18 cellular contexts compared by ENCODE assay signal in the genomic region with DNA sequence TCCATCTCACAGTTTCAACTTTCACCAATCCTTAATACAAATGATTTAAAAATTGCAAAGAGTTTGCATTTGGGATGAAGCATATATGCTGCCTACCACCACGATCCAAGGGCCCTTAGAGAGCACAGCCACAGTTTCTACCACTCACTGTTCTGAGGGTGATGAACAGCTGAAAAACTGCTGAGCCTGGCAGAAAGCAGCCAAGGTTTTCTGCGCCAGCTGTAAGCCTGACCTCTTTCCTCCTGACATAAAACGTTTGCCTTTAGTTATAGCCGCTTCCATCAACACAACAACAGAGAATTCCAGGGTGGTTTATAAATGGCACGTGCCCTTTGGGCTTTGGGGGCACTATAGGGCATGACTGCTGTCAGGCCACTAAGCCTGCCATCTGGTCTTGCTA.
DNase-seq lines count a peak whose midpoint lies in the region; ATAC-seq and TF ChIP-seq lines count a peak whose summit lies in the region.
"Had no signal": no experiment of that assay in that cellular context is flagged by ENCODE, and none has a peak within 500 bp of the region (broad histone marks: within the 10 kb centered on the region; RNA-seq: fewer than 3 reads in every experiment).

No MANE protein-coding gene starts in this region.

- CTCF ChIA-PET in IMR-90 (lab: Yijun Ruan, JAX), result no interaction called here

- no peak overlapping the region for H4K91ac ChIP-seq in IMR-90 (ENCODE audit: insufficient read depth, low read depth, low read length)

- H3K9me2 ChIP-seq in MM.1S (replicated peaks; ENCODE audit: insufficient read depth, low read length), result no peaks in the 10 kb centered on the region

- no peak overlapping the region for H2AK9ac ChIP-seq in IMR-90 (replicated peaks; ENCODE audit: low read depth, low read length, poor library complexity)

- in situ Hi-C loops in IMR-90 (cut with MboI; ENCODE audit: low sequenced_read_pairs), result no loop called here

- no peaks in the 10 kb centered on the region for H3K9me3 Mint-ChIP-seq in neural progenitor cell
- H3K9me3 Mint-ChIP-seq: CD4-positive, alpha-beta T cell; H9; T-helper 2 cell treated with Interferon-gamma antibody and Interleukin-4, amounts not matched to agents 5 μg/mL and 100 μg/mL, for 36 hours had no signal

- H3K27me3 ChIP-seq in IMR-90 (ENCODE audit: control insufficient read depth, insufficient read depth, low read length), result no peaks in the 10 kb centered on the region
- H3K27me3 ChIP-seq in MM.1S (replicated peaks; ENCODE audit: insufficient read depth, low read length), result no peaks in the 10 kb centered on the region
- H3K27me3 ChIP-seq in neural progenitor cell, result no peaks in the 10 kb centered on the region
- H3K27me3 ChIP-seq: BE2C had no signal

- ATAC-seq in IMR-90 (ENCODE audit: low read depth), result no peak
- ATAC-seq in HG03135 (IDR thresholded peaks at IDR 0.05; ENCODE audit: unreplicated experiment), result no peak

- no peak overlapping the region for H3K18ac ChIP-seq in IMR-90 (ENCODE audit: low read depth, low read length)

- H4K20me1 ChIP-seq in IMR-90 (ENCODE audit: insufficient read depth, low read length), result no peaks in the 10 kb centered on the region
- no peaks in the 10 kb centered on the region for H4K20me1 ChIP-seq in MM.1S (ENCODE audit: insufficient read depth, low read length)
- H4K20me1 ChIP-seq in neural progenitor cell (ENCODE audit: low read depth), result no peaks in the 10 kb centered on the region

- no peak overlapping the region for H3K4me2 ChIP-seq in IMR-90 (ENCODE audit: low read depth, low read length)
- 0 out of 2 replicates have a peak overlapping the region, but pooled peaks have one; percentile 3 for H3K4me2 ChIP-seq in MM.1S (ENCODE audit: low read depth, low read length)
- H3K4me2 ChIP-seq in neural progenitor cell, result peak overlapping the region; percentile 59

- peaks cover 7% of the 10 kb centered on the region; the same call in 1 of the 2 replicates for H3K4me1 ChIP-seq in IMR-90 (ENCODE audit: control insufficient read depth, insufficient read depth, low read length)
- H3K4me1 ChIP-seq in MM.1S (ENCODE audit: low read length), result peaks cover 8% of the 10 kb centered on the region; the same call in 1 of the 2 replicates
- peaks cover 23% of the 10 kb centered on the region for H3K4me1 ChIP-seq in neural progenitor cell
- H3K4me1 ChIP-seq: SJSA1 had no signal

- H3K4me3 ChIP-seq in IMR-90 (ENCODE audit: insufficient read depth, low read depth, low read length) (no peak overlapping the region), MM.1S (ENCODE audit: low read length) (no peak overlapping the region), choroid plexus epithelial cell (ENCODE audit: low read depth, low read length) (no peak overlapping the region), neural progenitor cell (no peak overlapping the region)
- H3K4me3 ChIP-seq: SJSA1 had no signal

- H2BK15ac ChIP-seq in IMR-90 (ENCODE audit: low read depth, low read length), result no peak overlapping the region

- no peak overlapping the region for H2AK5ac ChIP-seq in IMR-90 (ENCODE audit: low read depth, low read length)

- H3K4me3 Mint-ChIP-seq in neural progenitor cell, result no peak overlapping the region
- H3K4me3 Mint-ChIP-seq: CD4-positive, alpha-beta T cell; H9; T-helper 2 cell treated with Interferon-gamma antibody and Interleukin-4, amounts not matched to agents 5 μg/mL and 100 μg/mL, for 36 hours had no signal

- peaks cover 15% of the 10 kb centered on the region for H3K27me3 Mint-ChIP-seq in neural progenitor cell (ENCODE audit: insufficient read depth, low read depth)

- H3K56ac ChIP-seq in IMR-90 (ENCODE audit: extremely low read depth, insufficient read depth, low read length), result no peak overlapping the region

- no peak overlapping the region for H2BK20ac ChIP-seq in IMR-90 (ENCODE audit: low read depth, low read length)

- DNase-seq in IMR-90 (no peak), MM.1S (peak; percentile 40), choroid plexus epithelial cell (ENCODE audit: low read depth) (peak; percentile 1), neural progenitor cell (ENCODE audit: low spot score) (no peak), NOMO-1 treated with DMSO at 0.1 percent for 48 hours (lab: John Stamatoyannopoulos, UW; ENCODE audit: unreplicated experiment) (no peak), NCI-H526 (lab: John Stamatoyannopoulos, UW) (no peak)
- DNase-seq: BE2C; Calu3; CD4-positive, alpha-beta T cell; DMS79 treated with DMSO at 0.1 percent for 48 hours; H9; KG1; NCI-H1105 treated with DMSO at 0.1 percent for 48 hours; NCI-H187 treated with DMSO at 0.1 percent for 48 hours; SW 1271 had no signal

- dilution Hi-C loops in IMR-90 (cut with HindIII; ENCODE audit: low sequenced_read_pairs, unreplicated experiment), result no loop called here

- H3K14ac ChIP-seq in IMR-90 (replicated peaks; ENCODE audit: low read depth, low read length), result no peak overlapping the region

- peaks cover 6% of the 10 kb centered on the region; the same call in 1 of the 2 replicates for H3K9me1 ChIP-seq in IMR-90 (ENCODE audit: insufficient read depth, low read length)

- H3K9ac ChIP-seq in IMR-90 (ENCODE audit: low read depth, low read length), result no peak overlapping the region
- H3K9ac ChIP-seq in MM.1S (ENCODE audit: low read length), result no peak overlapping the region
- no peak overlapping the region for H3K9ac ChIP-seq in neural progenitor cell

- H3K79me1 ChIP-seq in IMR-90 (ENCODE audit: low read depth in 1 of 2, low read length in 2 of 2), result no peaks in the 10 kb centered on the region

- intact Hi-C loops in IMR-90 (cut with micrococcal nuclease), result no loop called here

- TF ChIP-seq POLR2A in IMR-90 (IDR thresholded peaks at IDR 0.05; ENCODE audit: low read depth, low read length), result no peak

- no peak overlapping the region for H3K27ac Mint-ChIP-seq in neural progenitor cell
- H3K27ac Mint-ChIP-seq: CD4-positive, alpha-beta T cell; T-helper 2 cell treated with Interferon-gamma antibody and Interleukin-4, amounts not matched to agents 5 μg/mL and 100 μg/mL, for 36 hours had no signal

- H3K36me3 ChIP-seq in IMR-90 (ENCODE audit: control insufficient read depth, insufficient read depth, low read length) (no peaks in the 10 kb centered on the region), MM.1S (replicated peaks; ENCODE audit: insufficient read depth, low read length) (no peaks in the 10 kb centered on the region), neural progenitor cell (no peaks in the 10 kb centered on the region)
- H3K36me3 ChIP-seq: BE2C, SJSA1 had no signal

- POLR2A ChIA-PET in IMR-90 (lab: Charles Lee; ENCODE audit: unreplicated experiment), result no interaction called here

- no peak overlapping the region for H2BK5ac ChIP-seq in IMR-90 (ENCODE audit: low read depth, low read length, poor library complexity, severe bottlenecking)

- H4K8ac ChIP-seq in IMR-90 (ENCODE audit: low read depth in 2 of 2, low read length in 2 of 2), result no peak overlapping the region

- TF ChIP-seq CTCF in IMR-90 (conservative IDR thresholded peaks at IDR 0.05; ENCODE audit: low read depth, low read length) (no peak), MM.1S (IDR thresholded peaks at IDR 0.05; ENCODE audit: low read length) (no peak), choroid plexus epithelial cell (conservative IDR thresholded peaks at IDR 0.05; ENCODE audit: low read depth, low read length) (no peak), neural progenitor cell (IDR thresholded peaks at IDR 0.05) (no peak)

- H3K27ac ChIP-seq in IMR-90 (ENCODE audit: insufficient read depth, low read length) (no peak overlapping the region), MM.1S (ENCODE audit: low read length) (no peak overlapping the region), neural progenitor cell (no peak overlapping the region)
- H3K27ac ChIP-seq: SJSA1 had no signal

- TF ChIP-seq RAD21 in IMR-90 (IDR thresholded peaks at IDR 0.05; ENCODE audit: low read length), result no peak

- H3K36me3 Mint-ChIP-seq in neural progenitor cell, result no peaks in the 10 kb centered on the region

- no TSS peak for BruUV-seq in IMR-90 (replicated peaks; lab: Mats Ljungman, UMichigan)

- H3F3A ChIP-seq in MM.1S (ENCODE audit: insufficient read depth, low read length), result no peaks in the 10 kb centered on the region
- H3F3A ChIP-seq in neural progenitor cell (ENCODE audit: low read depth), result peaks cover 5% of the 10 kb centered on the region

- WGBS in IMR-90 (ENCODE audit: extremely low coverage in 2 of 2, insufficient read length in 1 of 2), 2 experiments, result no CpG with 5 or more reads among the region's 5 CpGs

- H3K23ac ChIP-seq in IMR-90 (ENCODE audit: low read depth, low read length), result no peak overlapping the region

- H3K9me3 ChIP-seq in IMR-90 (ENCODE audit: control insufficient read depth, insufficient read depth, low read length) (no peaks in the 10 kb centered on the region), MM.1S (replicated peaks; ENCODE audit: insufficient read depth, low read length) (no peaks in the 10 kb centered on the region), neural progenitor cell (ENCODE audit: low read depth) (no peaks in the 10 kb centered on the region)
- H3K9me3 ChIP-seq: BE2C, SJSA1 had no signal

- H3K79me2 ChIP-seq in MM.1S (ENCODE audit: low read length), result no peaks in the 10 kb centered on the region
- no peaks in the 10 kb centered on the region for H3K79me2 ChIP-seq in neural progenitor cell (ENCODE audit: low read depth)

- no peak overlapping the region for H2BK120ac ChIP-seq in IMR-90 (ENCODE audit: low read depth, low read length)

- no peak overlapping the region for H2AFZ ChIP-seq in IMR-90 (replicated peaks; ENCODE audit: low read length, poor library complexity)
- no peak overlapping the region for H2AFZ ChIP-seq in MM.1S (ENCODE audit: low read length)
- H2AFZ ChIP-seq in neural progenitor cell (replicated peaks), result no peak overlapping the region

- no peak overlapping the region for H3K4ac ChIP-seq in IMR-90 (ENCODE audit: low read depth, low read length)

- no peak overlapping the region for H4K5ac ChIP-seq in IMR-90 (ENCODE audit: low read depth, low read length)

- H3K4me1 Mint-ChIP-seq in neural progenitor cell, result peaks cover 40% of the 10 kb centered on the region

TF ChIP-seq in IMR-90, 13 proteins besides CTCF, POLR2A, EP300 and RAD21:
- no peak for TF ChIP-seq NFE2L2 (IDR thresholded peaks at IDR 0.05; ENCODE audit: low read depth, low read length)
- TF ChIP-seq MAFK (IDR thresholded peaks at IDR 0.05; ENCODE audit: low read depth, low read length), result peak; percentile 57; the same call in 1 of the 2 replicates

Comparison
In these comparisons a context has a peak if more than half of its experiments do, and no peak if none do; other contexts are left out.
1. DNase-seq: peak in MM.1S (single experiment) and choroid plexus epithelial cell (single experiment); none in IMR-90 (single experiment), neural progenitor cell (single experiment), NOMO-1 treated with DMSO at 0.1 percent for 48 hours (single experiment) and NCI-H526 (0 of 2).